Comparison of ENCODE assay signal across 16 cellular contexts in genomic region chr20:60365882-60366281, GRCh38.
"Had no signal": no experiment of that assay in that cellular context is flagged by ENCODE, and none has a peak within 500 bp of the region (broad histone marks: within the 10 kb centered on the region; RNA-seq: fewer than 3 reads in every experiment).

No MANE protein-coding gene starts in this region.

- DNase-seq: activated B cell treated with CpG ODN at 0.5 μM for 24 hours; activated CD4-positive, alpha-beta memory T cell treated with anti-CD3 and anti-CD28 coated beads for 36 hours; activated CD4-positive, alpha-beta T cell treated with anti-CD3 and anti-CD28 coated beads for 4 hours; activated T-cell treated with anti-CD3 and anti-CD28 coated beads for 4 hours; amniotic stem cell; dermis blood vessel endothelial cell; effector memory CD4-positive, alpha-beta T cell; stimulated activated CD4-positive, alpha-beta T cell treated with anti-CD3 and anti-CD28 coated beads, Interleukin-12 subunit alpha, Interleukin-12 subunit beta, amount 100 ng/mL, for 4 hours; stimulated activated CD4-positive, alpha-beta T cell treated with anti-CD3 and anti-CD28 coated beads, Interleukin-1b, Interleukin-23, amount 100 ng/mL, for 48 hours; uterus had no signal

- H3K4me3 Mint-ChIP-seq: activated B cell treated with CpG ODN at 0.5 μM for 24 hours; activated CD4-positive, alpha-beta memory T cell treated with anti-CD3 and anti-CD28 coated beads for 36 hours; activated naive CD8-positive, alpha-beta T cell; activated T-helper 1 cell treated with anti-CD3 and anti-CD28 coated beads, Interleukin-12 subunit alpha, Interleukin-12 subunit beta, Interleukin-2, Interleukin-4 antibody, amounts not matched to agents 30 ng/mL and 10 ng/mL and 1 ng/mL, durations not matched to agents 14 hours and 24 hours and 36 hours; memory B cell; neural progenitor cell; stimulated activated naive CD8-positive, alpha-beta T cell treated with anti-CD3 and anti-CD28 coated beads, Interleukin-15, Interleukin-2, amounts not matched to agents 100 ng/mL and 50 ng/mL, for 24 hours had no signal

- H3K27me3 Mint-ChIP-seq: activated B cell treated with CpG ODN at 0.5 μM for 24 hours; activated CD4-positive, alpha-beta memory T cell treated with anti-CD3 and anti-CD28 coated beads for 36 hours; memory B cell; stimulated activated naive CD8-positive, alpha-beta T cell treated with anti-CD3 and anti-CD28 coated beads, Interleukin-15, Interleukin-2, amounts not matched to agents 100 ng/mL and 50 ng/mL, for 24 hours had no signal

- H3K4me1 Mint-ChIP-seq: activated B cell treated with CpG ODN at 0.5 μM for 24 hours, memory B cell had no signal

- H3K36me3 Mint-ChIP-seq: activated CD4-positive, alpha-beta memory T cell treated with anti-CD3 and anti-CD28 coated beads for 36 hours; activated naive CD8-positive, alpha-beta T cell; memory B cell had no signal

- H3K27ac Mint-ChIP-seq: activated B cell treated with CpG ODN at 0.5 μM for 24 hours; activated CD4-positive, alpha-beta memory T cell treated with anti-CD3 and anti-CD28 coated beads for 36 hours; activated naive CD8-positive, alpha-beta T cell; activated T-helper 1 cell treated with anti-CD3 and anti-CD28 coated beads, Interleukin-12 subunit alpha, Interleukin-12 subunit beta, Interleukin-2, Interleukin-4 antibody, amounts not matched to agents 30 ng/mL and 10 ng/mL and 1 ng/mL, durations not matched to agents 14 hours and 24 hours and 36 hours; memory B cell; neural progenitor cell; progenitor cell of endocrine pancreas; stimulated activated naive CD8-positive, alpha-beta T cell treated with anti-CD3 and anti-CD28 coated beads, Interleukin-15, Interleukin-2, amounts not matched to agents 100 ng/mL and 50 ng/mL, for 24 hours had no signal
